In the genomic region with DNA sequence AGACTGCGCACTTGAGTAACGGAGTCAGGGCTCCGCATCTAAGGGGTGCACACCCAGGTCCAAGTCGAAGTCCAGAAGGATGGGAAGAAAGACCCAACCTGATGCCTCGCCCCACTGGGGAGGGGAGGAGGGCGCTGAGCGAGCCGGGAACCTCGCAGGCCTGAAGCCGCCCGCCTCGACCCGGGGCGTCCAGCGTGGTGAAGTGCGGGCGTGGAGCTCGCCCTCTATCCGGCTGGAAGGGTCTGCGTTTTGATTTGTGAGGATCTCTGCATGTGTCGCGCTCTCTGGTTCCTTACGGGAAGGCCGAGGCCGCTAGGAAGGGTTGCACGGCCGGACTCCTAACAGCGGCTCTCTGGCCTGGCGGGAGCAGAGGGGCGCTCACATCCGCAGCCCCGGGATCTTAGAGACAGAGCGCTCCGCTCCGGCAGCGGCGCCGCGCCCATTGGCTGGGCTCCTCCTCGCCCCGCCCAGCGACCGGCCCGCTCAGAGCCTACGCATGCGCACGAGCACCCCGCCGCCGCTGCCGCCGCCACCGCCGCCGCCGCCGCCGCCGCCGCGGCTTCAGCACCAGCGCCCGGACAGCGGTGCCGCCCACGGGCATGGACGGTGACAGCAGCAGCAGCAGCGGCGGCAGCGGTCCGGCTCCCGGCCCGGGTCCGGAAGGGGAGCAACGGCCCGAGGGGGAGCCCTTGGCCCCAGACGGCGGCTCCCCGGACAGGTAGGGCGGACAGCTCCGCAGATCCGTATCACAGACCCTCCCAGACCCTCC, we compare ENCODE assay signal across 8 cellular contexts. TPM values are rescaled to one million over a fixed set of nuclear protein-coding genes. Genes with fewer than 3 reads are reported as not detected.
A peak's percentile ranks its signal among the peaks of the same experiment; 100 is the strongest.
DNase-seq lines count a peak whose midpoint lies in the region; ATAC-seq, FAIRE-seq and TF ChIP-seq lines count a peak whose summit lies in the region.

A gene with protein sequence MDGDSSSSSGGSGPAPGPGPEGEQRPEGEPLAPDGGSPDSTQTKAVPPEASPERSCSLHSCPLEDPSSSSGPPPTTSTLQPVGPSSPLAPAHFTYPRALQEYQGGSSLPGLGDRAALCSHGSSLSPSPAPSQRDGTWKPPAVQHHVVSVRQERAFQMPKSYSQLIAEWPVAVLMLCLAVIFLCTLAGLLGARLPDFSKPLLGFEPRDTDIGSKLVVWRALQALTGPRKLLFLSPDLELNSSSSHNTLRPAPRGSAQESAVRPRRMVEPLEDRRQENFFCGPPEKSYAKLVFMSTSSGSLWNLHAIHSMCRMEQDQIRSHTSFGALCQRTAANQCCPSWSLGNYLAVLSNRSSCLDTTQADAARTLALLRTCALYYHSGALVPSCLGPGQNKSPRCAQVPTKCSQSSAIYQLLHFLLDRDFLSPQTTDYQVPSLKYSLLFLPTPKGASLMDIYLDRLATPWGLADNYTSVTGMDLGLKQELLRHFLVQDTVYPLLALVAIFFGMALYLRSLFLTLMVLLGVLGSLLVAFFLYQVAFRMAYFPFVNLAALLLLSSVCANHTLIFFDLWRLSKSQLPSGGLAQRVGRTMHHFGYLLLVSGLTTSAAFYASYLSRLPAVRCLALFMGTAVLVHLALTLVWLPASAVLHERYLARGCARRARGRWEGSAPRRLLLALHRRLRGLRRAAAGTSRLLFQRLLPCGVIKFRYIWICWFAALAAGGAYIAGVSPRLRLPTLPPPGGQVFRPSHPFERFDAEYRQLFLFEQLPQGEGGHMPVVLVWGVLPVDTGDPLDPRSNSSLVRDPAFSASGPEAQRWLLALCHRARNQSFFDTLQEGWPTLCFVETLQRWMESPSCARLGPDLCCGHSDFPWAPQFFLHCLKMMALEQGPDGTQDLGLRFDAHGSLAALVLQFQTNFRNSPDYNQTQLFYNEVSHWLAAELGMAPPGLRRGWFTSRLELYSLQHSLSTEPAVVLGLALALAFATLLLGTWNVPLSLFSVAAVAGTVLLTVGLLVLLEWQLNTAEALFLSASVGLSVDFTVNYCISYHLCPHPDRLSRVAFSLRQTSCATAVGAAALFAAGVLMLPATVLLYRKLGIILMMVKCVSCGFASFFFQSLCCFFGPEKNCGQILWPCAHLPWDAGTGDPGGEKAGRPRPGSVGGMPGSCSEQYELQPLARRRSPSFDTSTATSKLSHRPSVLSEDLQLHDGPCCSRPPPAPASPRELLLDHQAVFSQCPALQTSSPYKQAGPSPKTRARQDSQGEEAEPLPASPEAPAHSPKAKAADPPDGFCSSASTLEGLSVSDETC (N-terminal part only) (plus strand): TSS at position 497 of the 769 bp plus-strand sequence. CDS start 103 bp downstream, at position 600.

- H3K27ac ChIP-seq in pancreas: no peak within 1 kb of the TSS
- no peak within 1 kb of the TSS for H3K27ac ChIP-seq in thymus (ENCODE audit: low read depth)

- peaks cover 20% of the 10 kb centered on the region for H3K27me3 Mint-ChIP-seq in activated naive CD8-positive, alpha-beta T cell treated with anti-CD3 and anti-CD28 coated beads, Interleukin-2, amount 10 ng/mL, durations not matched to agents 7 days and 5 days

- FAIRE-seq in pancreas (lab: Jason Lieb, UNC): no peak

- no peak for TF ChIP-seq CTCF in GM10248 (IDR thresholded peaks at IDR 0.05; ENCODE audit: control extremely low read depth, extremely low read depth, low read depth, missing control alignments)
- no peak for TF ChIP-seq CTCF in pancreas (IDR thresholded peaks at IDR 0.05)

- H3K27me3 ChIP-seq in pancreas: no peaks in the 10 kb centered on the region
- no peaks in the 10 kb centered on the region for H3K27me3 ChIP-seq in thymus (ENCODE audit: control insufficient read depth, insufficient read depth)

- peaks cover 16% of the 10 kb centered on the region for H3K4me1 Mint-ChIP-seq in activated naive CD8-positive, alpha-beta T cell treated with anti-CD3 and anti-CD28 coated beads, Interleukin-2, amount 10 ng/mL, durations not matched to agents 7 days and 5 days

- CTCF ChIA-PET in GM10248 (lab: Yijun Ruan, JAX): interaction anchor here (1.0 to 12.6 kb wide), 5 partner anchors 11 to 83 kb away, joined by 3 to 186 read pairs (median 4); a partner anchor contains a TSS

- H3K9me3 ChIP-seq in pancreas: no peaks in the 10 kb centered on the region
- H3K9me3 ChIP-seq in thymus (ENCODE audit: control insufficient read depth): no peaks in the 10 kb centered on the region

- peak; percentile 82 for ATAC-seq in HG02610 (IDR thresholded peaks at IDR 0.05; ENCODE audit: unreplicated experiment)
- peak; percentile 88 for ATAC-seq in activated naive CD8-positive, alpha-beta T cell treated with anti-CD3 and anti-CD28 coated beads, Interleukin-2, amount 10 ng/mL, durations not matched to agents 7 days and 5 days (ENCODE audit: low read depth)
- ATAC-seq in Right ventricle myocardium superior (ENCODE audit: poor library complexity): peak; percentile 95
- ATAC-seq in pancreas: peak; percentile 93 to 96 (median 95)

- DNase-seq in GM10248 (ENCODE audit: extremely low spot score) (peak; percentile 99), NCI-H1092 (lab: John Stamatoyannopoulos, UW) (peak; percentile 65), SW480 (ENCODE audit: low spot score) (peak; percentile 70), Right ventricle myocardium superior (peak; percentile 92), pancreas (peak; percentile 80 to 98 (median 93))
- DNase-seq in activated naive CD8-positive, alpha-beta T cell treated with anti-CD3 and anti-CD28 coated beads, Interleukin-2, amount 10 ng/mL, durations not matched to agents 7 days and 5 days: peak; percentile 96

- 2 to 4% methylated on average over 43 to 82 of the region's 82 CpGs for WGBS in pancreas, 2 donors
- WGBS in thymus: 4% methylated on average over 82 of the region's 82 CpGs

- POLR2A ChIA-PET in GM10248 (lab: Yijun Ruan, JAX): interaction anchor here (0.6 kb wide), 1 partner anchor 277 kb away, joined by 5 read pairs; no protein-coding TSS in a partner anchor
- POLR2A ChIA-PET in activated naive CD8-positive, alpha-beta T cell treated with anti-CD3 and anti-CD28 coated beads, Interleukin-2, amount 10 ng/mL, durations not matched to agents 7 days and 5 days (lab: Charles Lee): interaction anchor here (0.6 to 2.2 kb wide), 3 partner anchors 25 to 50 kb away, joined by 3 to 8 read pairs (median 3); a partner anchor contains a TSS

- H3K4me1 ChIP-seq in pancreas (peaks cover 0 to 3% (median 0%) of the 10 kb centered on the region in 3 donors), thymus (ENCODE audit: control insufficient read depth, insufficient read depth, low read length) (peaks cover 5% of the 10 kb centered on the region)

- H3K9me3 Mint-ChIP-seq in activated naive CD8-positive, alpha-beta T cell treated with anti-CD3 and anti-CD28 coated beads, Interleukin-2, amount 10 ng/mL, durations not matched to agents 7 days and 5 days: no peaks in the 10 kb centered on the region

- intact Hi-C loops in Right ventricle myocardium superior (cut with DNase I): no loop called here
- intact Hi-C loops in pancreas (cut with DNase I): no loop called here

- H3K36me3 Mint-ChIP-seq in activated naive CD8-positive, alpha-beta T cell treated with anti-CD3 and anti-CD28 coated beads, Interleukin-2, amount 10 ng/mL, durations not matched to agents 7 days and 5 days: no peaks in the 10 kb centered on the region

- no peaks in the 10 kb centered on the region for H3K36me3 ChIP-seq in pancreas
- no peaks in the 10 kb centered on the region for H3K36me3 ChIP-seq in thymus (ENCODE audit: control insufficient read depth, insufficient read depth)

- H3K27ac Mint-ChIP-seq in activated naive CD8-positive, alpha-beta T cell treated with anti-CD3 and anti-CD28 coated beads, Interleukin-2, amount 10 ng/mL, durations not matched to agents 7 days and 5 days: peak within 1 kb of the TSS; percentile 43

- H3K4me3 Mint-ChIP-seq in activated naive CD8-positive, alpha-beta T cell treated with anti-CD3 and anti-CD28 coated beads, Interleukin-2, amount 10 ng/mL, durations not matched to agents 7 days and 5 days: peak within 1 kb of the TSS; percentile 82

- H3K4me3 ChIP-seq in pancreas: peak within 1 kb of the TSS; percentile 34 to 61 (median 39)
- H3K4me3 ChIP-seq in thymus (ENCODE audit: low read length): peak within 1 kb of the TSS; percentile 73

RNA-seq across cellular contexts. Expression of the gene that starts here (rescaled TPM):
- total RNA-seq in activated naive CD8-positive, alpha-beta T cell treated with anti-CD3 and anti-CD28 coated beads, Interleukin-2, amount 10 ng/mL, durations not matched to agents 7 days and 5 days: 1 to 10 TPM; 1.5 to 2.0 TPM
- total RNA-seq in Right ventricle myocardium superior (5.9 TPM), pancreas (1 to 10 TPM in 2 of 6 donors, under 1 TPM in 4; 0.14 to 2.0 (median 0.70) TPM)
- polyA plus RNA-seq in pancreas (1 to 10 TPM; 4.1 TPM), thymus (0.55 TPM)
